In genomic region chr1:1236945-1237873, GRCh38 we compare ENCODE assay signal across 1 cellular context.
TF ChIP-seq lines count a peak whose summit lies in the region.

No MANE protein-coding gene starts in this region.

TF ChIP-seq in HEK293, 187 proteins besides CTCF, POLR2A, EP300 and RAD21 (continued from another document):
- TF ChIP-seq, protein P1, sequence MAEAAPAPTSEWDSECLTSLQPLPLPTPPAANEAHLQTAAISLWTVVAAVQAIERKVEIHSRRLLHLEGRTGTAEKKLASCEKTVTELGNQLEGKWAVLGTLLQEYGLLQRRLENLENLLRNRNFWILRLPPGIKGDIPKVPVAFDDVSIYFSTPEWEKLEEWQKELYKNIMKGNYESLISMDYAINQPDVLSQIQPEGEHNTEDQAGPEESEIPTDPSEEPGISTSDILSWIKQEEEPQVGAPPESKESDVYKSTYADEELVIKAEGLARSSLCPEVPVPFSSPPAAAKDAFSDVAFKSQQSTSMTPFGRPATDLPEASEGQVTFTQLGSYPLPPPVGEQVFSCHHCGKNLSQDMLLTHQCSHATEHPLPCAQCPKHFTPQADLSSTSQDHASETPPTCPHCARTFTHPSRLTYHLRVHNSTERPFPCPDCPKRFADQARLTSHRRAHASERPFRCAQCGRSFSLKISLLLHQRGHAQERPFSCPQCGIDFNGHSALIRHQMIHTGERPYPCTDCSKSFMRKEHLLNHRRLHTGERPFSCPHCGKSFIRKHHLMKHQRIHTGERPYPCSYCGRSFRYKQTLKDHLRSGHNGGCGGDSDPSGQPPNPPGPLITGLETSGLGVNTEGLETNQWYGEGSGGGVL (tag by site-specific recombination; IDR thresholded peaks at IDR 0.05), result peak; percentile 65
- TF ChIP-seq BCL6B (tag by site-specific recombination; IDR thresholded peaks at IDR 0.05) (no peak), ZNF518A (tag by site-specific recombination; conservative IDR thresholded peaks at IDR 0.05; ENCODE audit: low read depth) (no peak), ZNF10 (tag by site-specific recombination; IDR thresholded peaks at IDR 0.05) (no peak), ZIC2 (tag by site-specific recombination; IDR thresholded peaks at IDR 0.05) (no peak), PRDM10 (tag by site-specific recombination; IDR thresholded peaks at IDR 0.05) (peak; percentile 64), ZNF394 (tag by site-specific recombination; IDR thresholded peaks at IDR 0.05; ENCODE audit: borderline replicate concordance) (no peak), ZNF600 (tag by site-specific recombination; IDR thresholded peaks at IDR 0.05) (0 out of 2 replicates have a peak, but pooled peaks have one; percentile 31), ZNF692 (tag by site-specific recombination; IDR thresholded peaks at IDR 0.05) (peak; percentile 94), KLF7 (tag by site-specific recombination; IDR thresholded peaks at IDR 0.05; ENCODE audit: borderline replicate concordance) (0 out of 2 replicates have a peak, but pooled peaks have one; percentile 18), ZFHX2 (tag by site-specific recombination; conservative IDR thresholded peaks at IDR 0.05) (peak; percentile 66), ZNF623 (tag by site-specific recombination; IDR thresholded peaks at IDR 0.05) (no peak)
